14 cellular contexts compared by ENCODE assay signal in genomic region chr3:53597136-53597915, GRCh38.
A peak's percentile ranks its signal among the peaks of the same experiment; 100 is the strongest.
DNase-seq lines count a peak whose midpoint lies in the region; ATAC-seq, FAIRE-seq and TF ChIP-seq lines count a peak whose summit lies in the region.
"Had no signal": no experiment of that assay in that cellular context is flagged by ENCODE, and none has a peak within 500 bp of the region (broad histone marks: within the 10 kb centered on the region; RNA-seq: fewer than 3 reads in every experiment).

No MANE protein-coding gene starts in this region.

- ATAC-seq in omental fat pad (ENCODE audit: low FRiP score) (peak; percentile 41), HG03039 (IDR thresholded peaks at IDR 0.05; ENCODE audit: unreplicated experiment) (no peak)
- ATAC-seq: PC-3 had no signal

- H3K27ac Mint-ChIP-seq in glutamatergic neuron (ENCODE audit: unreplicated experiment) = no peak overlapping the region

- TF ChIP-seq CTCF in omental fat pad (IDR thresholded peaks at IDR 0.05) (no peak), glutamatergic neuron (IDR thresholded peaks at IDR 0.05; ENCODE audit: partially characterized antibody, unreplicated experiment) (no peak)

- H3K4me3 Mint-ChIP-seq in glutamatergic neuron (ENCODE audit: unreplicated experiment) = no peak overlapping the region

- DNase-seq in NCI-H2171 treated with DMSO at 0.1 percent for 48 hours (lab: John Stamatoyannopoulos, UW) (peak; percentile 31), NCI-H2171 (lab: John Stamatoyannopoulos, UW) (no peak), NCI-H226 (peak; percentile 58), omental fat pad (ENCODE audit: low spot score) (no peak), glutamatergic neuron (no peak), iPS-NIHi7 (ENCODE audit: extremely low spot score) (no peak)
- DNase-seq: 8988T, NCI-H1436 treated with DMSO at 0.1 percent for 48 hours, NCI-H446, PC-3 had no signal

- peaks cover 2% of the 10 kb centered on the region for H3K4me1 Mint-ChIP-seq in glutamatergic neuron (ENCODE audit: low read depth, unreplicated experiment)

- H3K27me3 Mint-ChIP-seq in glutamatergic neuron (ENCODE audit: unreplicated experiment) = peaks cover 3% of the 10 kb centered on the region

- peaks cover 2% of the 10 kb centered on the region for H3K9me3 Mint-ChIP-seq in glutamatergic neuron (ENCODE audit: unreplicated experiment)

- FAIRE-seq in islet of Langerhans (lab: Jason Lieb, UNC) = peak; percentile 95
- FAIRE-seq: GM12892, GM19239 had no signal

- no peaks in the 10 kb centered on the region for H3K36me3 Mint-ChIP-seq in glutamatergic neuron (ENCODE audit: unreplicated experiment)

Comparison
In these comparisons a context has a peak if more than half of its experiments do, and no peak if none do; other contexts are left out.
1. DNase-seq: peak in NCI-H2171 treated with DMSO at 0.1 percent for 48 hours (single experiment) and NCI-H226 (single experiment); none in NCI-H2171 (single experiment), omental fat pad (single experiment), glutamatergic neuron (single experiment) and iPS-NIHi7 (single experiment).